ENCODE assay signal across 8 cellular contexts in the genomic region with DNA sequence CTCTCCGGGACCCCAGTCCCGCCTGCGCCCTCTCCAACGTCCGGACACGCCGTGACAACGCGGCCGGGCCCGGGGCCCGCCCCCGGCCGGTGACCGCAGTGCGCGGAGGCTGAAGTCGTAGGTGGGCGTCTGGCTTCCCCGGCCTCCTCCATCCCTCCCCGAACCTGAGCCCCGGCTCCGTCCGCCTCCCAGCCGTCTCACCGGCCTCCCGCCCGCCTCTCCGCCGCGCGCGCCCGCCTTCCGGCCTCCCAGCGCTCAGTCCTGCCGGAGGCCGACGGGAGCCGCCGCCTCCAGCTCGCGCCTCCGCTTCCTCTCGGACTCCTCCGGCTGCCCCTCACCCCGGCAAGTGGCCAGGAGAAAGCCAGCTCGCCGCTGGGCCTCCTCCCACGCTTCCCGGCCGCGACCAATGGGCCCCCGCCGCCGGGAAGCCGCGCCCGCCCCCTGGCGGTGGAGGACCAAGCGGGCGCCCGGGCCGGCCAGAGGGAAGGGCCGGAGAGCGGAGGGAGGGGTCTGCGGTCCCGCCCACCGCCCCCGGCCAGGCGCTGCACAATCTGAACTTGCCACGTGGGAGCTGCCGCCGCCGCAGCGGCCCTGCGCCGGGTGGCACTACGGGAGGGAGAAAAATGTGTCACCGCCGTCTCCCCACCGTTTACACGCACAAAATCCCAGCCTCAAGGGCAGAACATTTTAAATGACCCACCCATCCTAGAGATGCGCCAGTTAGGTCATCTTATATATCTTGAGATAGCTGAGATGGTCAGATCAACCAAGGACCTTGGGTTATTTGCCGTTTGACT. TPM values are rescaled to one million over a fixed set of nuclear protein-coding genes. Genes with fewer than 3 reads are reported as not detected.
DNase-seq lines count a peak whose midpoint lies in the region; ATAC-seq and TF ChIP-seq lines count a peak whose summit lies in the region.

A gene with protein sequence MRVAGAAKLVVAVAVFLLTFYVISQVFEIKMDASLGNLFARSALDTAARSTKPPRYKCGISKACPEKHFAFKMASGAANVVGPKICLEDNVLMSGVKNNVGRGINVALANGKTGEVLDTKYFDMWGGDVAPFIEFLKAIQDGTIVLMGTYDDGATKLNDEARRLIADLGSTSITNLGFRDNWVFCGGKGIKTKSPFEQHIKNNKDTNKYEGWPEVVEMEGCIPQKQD (minus strand): TSS at position 348 of the 797 bp plus-strand sequence. CDS start 13,339 bp downstream, outside the sequence.

- peak within 1 kb of the TSS; percentile 91 for H3K9ac ChIP-seq in adipocyte (ENCODE audit: low read length)

- H3K4me1 ChIP-seq in adipocyte (ENCODE audit: control insufficient read depth, insufficient read depth, low read length): peaks cover 17% of the 10 kb centered on the region
- H3K4me1 ChIP-seq in heart left ventricle: peaks cover 0 to 26% (median 10%) of the 10 kb centered on the region in 12 donors
- H3K4me1 ChIP-seq in upper lobe of left lung: peaks cover 0 to 16% (median 14%) of the 10 kb centered on the region in 4 donors

- H3K36me3 ChIP-seq in adipocyte (ENCODE audit: control insufficient read depth, insufficient read depth, low read length, severe bottlenecking) (peaks cover 9% of the 10 kb centered on the region), heart left ventricle (no peaks in the 10 kb centered on the region), upper lobe of left lung (no peaks in the 10 kb centered on the region)

- 0 to 1% (median 1%) methylated on average over 41 to 85 of the region's 85 CpGs for WGBS in heart left ventricle, 4 donors
- 1 to 5% methylated on average over 6 to 50 of the region's 85 CpGs for WGBS in upper lobe of left lung, 2 donors

- intact Hi-C loops in heart left ventricle (cut with DNase I) (loop anchor here in 4 of 10 donors (2.0 to 10.0 kb wide), 5 partner anchors 27 to 51 kb away; no protein-coding TSS in a partner anchor), posterior cingulate gyrus (cut with DNase I) (no loop called here)

- TF ChIP-seq POLR2A in heart left ventricle (IDR thresholded peaks at IDR 0.05): peak in 1 of 2 donors; percentile 90
- TF ChIP-seq POLR2A in upper lobe of left lung (IDR thresholded peaks at IDR 0.05): peak; percentile 60 to 93 (median 78)

- no peak for TF ChIP-seq EP300 in upper lobe of left lung (IDR thresholded peaks at IDR 0.05)

- H3K9me3 ChIP-seq in adipocyte (ENCODE audit: control insufficient read depth, low read length) (no peaks in the 10 kb centered on the region), heart left ventricle (peaks cover 0 to 4% (median 0%) of the 10 kb centered on the region in 12 donors), upper lobe of left lung (no peaks in the 10 kb centered on the region)

- H3K27ac ChIP-seq in heart left ventricle: peak within 1 kb of the TSS; percentile 63 to 92 (median 86)
- H3K27ac ChIP-seq in upper lobe of left lung: peak within 1 kb of the TSS; percentile 84 to 92 (median 85)

- peak; percentile 82 for ATAC-seq in HG02642 (IDR thresholded peaks at IDR 0.05; ENCODE audit: poor library complexity, unreplicated experiment)
- peak; percentile 98 to 99 (median 99) for ATAC-seq in heart left ventricle
- ATAC-seq in upper lobe of left lung (ENCODE audit: low FRiP score in 2 of 2): peak; percentile 99 to 100

- DNase-seq in NCI-H1105 (lab: John Stamatoyannopoulos, UW) (peak; percentile 89), SW480 (ENCODE audit: low spot score) (peak; percentile 92), adipocyte (ENCODE audit: low read depth) (peak; percentile 97), heart left ventricle (peak; percentile 94 to 96 (median 95)), posterior cingulate gyrus (peak; percentile 78 to 98 (median 88)), upper lobe of left lung (peak; percentile 92 to 98)

- peak within 1 kb of the TSS; percentile 88 for H3K4me3 ChIP-seq in adipocyte (ENCODE audit: low read length)
- peak within 1 kb of the TSS; percentile 66 to 95 (median 86) for H3K4me3 ChIP-seq in heart left ventricle
- H3K4me3 ChIP-seq in upper lobe of left lung: peak within 1 kb of the TSS; percentile 49 to 98 (median 93)

- peak; percentile 68 for TF ChIP-seq CTCF in GM12873 (IDR thresholded peaks at IDR 0.05; ENCODE audit: insufficient read depth, low read depth, low read length, missing control alignments)
- TF ChIP-seq CTCF in heart left ventricle (IDR thresholded peaks at IDR 0.05): peak; percentile 92 to 100 (median 98)
- peak; percentile 96 to 99 (median 99) for TF ChIP-seq CTCF in upper lobe of left lung (IDR thresholded peaks at IDR 0.05)

- no peaks in the 10 kb centered on the region for H3K27me3 ChIP-seq in adipocyte (replicated peaks; ENCODE audit: control insufficient read depth, insufficient read depth, low read length)
- no peaks in the 10 kb centered on the region for H3K27me3 ChIP-seq in heart left ventricle
- H3K27me3 ChIP-seq in upper lobe of left lung: no peaks in the 10 kb centered on the region

RNA-seq across cellular contexts. Expression of the gene that starts here (rescaled TPM):
- total RNA-seq in heart left ventricle (10 to 100 TPM; 35.7 to 52.1 (median 45.3) TPM), upper lobe of left lung (10 to 100 TPM; 10.5 to 65.7 (median 34.9) TPM)
- 10 to 100 TPM; 20.6 to 97.2 TPM for polyA plus RNA-seq in heart left ventricle

Comparison
In these comparisons a context has a peak if more than half of its experiments do, and no peak if none do; other contexts are left out.
1. Peak in every context shown above with its lines: DNase-seq, ATAC-seq, H3K4me3 ChIP-seq and H3K27ac ChIP-seq.